In genomic region chr12:57216014-57216891, GRCh38 we compare ENCODE assay signal across 8 cellular contexts. TPM values are rescaled to one million over a fixed set of nuclear protein-coding genes. Genes with fewer than 3 reads are reported as not detected.
DNase-seq lines count a peak whose midpoint lies in the region; ATAC-seq lines count a peak whose summit lies in the region.

TSS of gene NXPH4 (plus strand) at chr12:57216794. CDS start at chr12:57216970, 176 bp downstream.

- intact Hi-C loops in left ventricle myocardium superior (cut with micrococcal nuclease): no loop called here

- ATAC-seq in left ventricle myocardium superior (peak; percentile 9), GM21515 (IDR thresholded peaks at IDR 0.05; ENCODE audit: unreplicated experiment) (no peak)

- peak; percentile 68 for DNase-seq in NCI-H345 (lab: John Stamatoyannopoulos, UW)
- DNase-seq in NCI-H345 treated with DMSO at 0.1 percent for 48 hours (lab: John Stamatoyannopoulos, UW; ENCODE audit: unreplicated experiment): no peak
- DNase-seq in NCI-H526 treated with DMSO at 0.1 percent for 48 hours (lab: John Stamatoyannopoulos, UW): peak; percentile 71
- peak; percentile 32 for DNase-seq in activated effector memory CD4-positive, alpha-beta T cell treated with Interleukin-2 at 50 U/mL for 16 hours
- DNase-seq in left ventricle myocardium superior: peak; percentile 71
- DNase-seq in stimulated activated CD4-positive, alpha-beta T cell treated with anti-CD3 and anti-CD28 coated beads, Interleukin-1b, Interleukin-23, amount 100 ng/mL, for 4 hours (ENCODE audit: low read depth in 2 of 2): peak; percentile 58 to 71
- no peak for DNase-seq in SKM-1 treated with dmso at 0.1 percent for 144 hours (lab: John Stamatoyannopoulos, UW; ENCODE audit: unreplicated experiment)

RNA-seq across cellular contexts. Expression of gene NXPH4, which starts in this region (rescaled TPM):
- 1.8 TPM for total RNA-seq in left ventricle myocardium superior

Comparison
In these comparisons a context has a peak if more than half of its experiments do, and no peak if none do; other contexts are left out.
1. DNase-seq: peak in NCI-H345 (single experiment), NCI-H526 treated with DMSO at 0.1 percent for 48 hours (single experiment), activated effector memory CD4-positive, alpha-beta T cell treated with Interleukin-2 at 50 U/mL for 16 hours (single experiment), left ventricle myocardium superior (single experiment) and stimulated activated CD4-positive, alpha-beta T cell treated with anti-CD3 and anti-CD28 coated beads, Interleukin-1b, Interleukin-23, amount 100 ng/mL, for 4 hours (2 of 2); none in NCI-H345 treated with DMSO at 0.1 percent for 48 hours (single experiment) and SKM-1 treated with dmso at 0.1 percent for 144 hours (single experiment).